In the genomic region with DNA sequence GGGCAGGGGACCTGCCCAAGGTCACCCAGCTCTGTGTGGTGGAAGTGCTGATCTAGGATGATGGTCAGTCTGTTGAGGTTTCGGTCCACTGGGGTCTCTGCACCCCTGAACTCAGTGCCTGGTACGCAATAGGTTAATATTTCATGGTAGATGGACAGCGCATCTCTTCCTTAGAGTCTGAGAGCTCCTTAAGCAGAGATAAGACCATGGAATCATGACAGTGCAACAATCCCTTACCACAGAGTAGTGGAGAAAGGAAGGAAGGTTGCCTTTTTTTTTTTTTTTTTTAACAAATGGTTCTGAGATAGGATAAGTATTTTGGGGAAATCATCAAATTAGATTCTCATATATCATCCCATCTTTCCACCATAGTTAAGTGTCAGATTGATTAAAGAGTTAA, we compare ENCODE assay signal across 30 cellular contexts.
"Had no signal": no experiment of that assay in that cellular context is flagged by ENCODE, and none has a peak within 500 bp of the region (broad histone marks: within the 10 kb centered on the region; RNA-seq: fewer than 3 reads in every experiment).

No MANE protein-coding gene starts in this region.

- H3K27me3 Mint-ChIP-seq: activated CD4-positive, alpha-beta T cell treated with anti-CD3 and anti-CD28 coated beads, Interleukin-2, amount 10 ng/mL, durations not matched to agents 24 days and 14 days; activated CD8-positive, alpha-beta memory T cell treated with anti-CD3 and anti-CD28 coated beads, Interleukin-2, amount 10 ng/mL, durations not matched to agents 7 days and 5 days; activated naive CD4-positive, alpha-beta T cell treated with anti-CD3 and anti-CD28 coated beads, Interleukin-2, amount 50 U/mL, for 24 hours had no signal

- H3K27me3 ChIP-seq: adrenal gland, body of pancreas, colonic mucosa had no signal

- H3K4me3 Mint-ChIP-seq: activated CD4-positive, alpha-beta memory T cell treated with anti-CD3 and anti-CD28 coated beads for 36 hours; activated CD4-positive, alpha-beta T cell treated with anti-CD3 and anti-CD28 coated beads for 36 hours; activated CD4-positive, alpha-beta T cell treated with anti-CD3 and anti-CD28 coated beads, Interleukin-2, amount 10 ng/mL, durations not matched to agents 24 days and 14 days; activated CD8-positive, alpha-beta memory T cell treated with anti-CD3 and anti-CD28 coated beads, Interleukin-2, amount 10 ng/mL, durations not matched to agents 7 days and 5 days; activated CD8-positive, alpha-beta T cell treated with anti-CD3 and anti-CD28 coated beads, Interleukin-2, amount 10 ng/mL, durations not matched to agents 7 days and 5 days; activated naive CD4-positive, alpha-beta T cell treated with anti-CD3 and anti-CD28 coated beads for 36 hours; activated naive CD4-positive, alpha-beta T cell treated with anti-CD3 and anti-CD28 coated beads, Interleukin-2, amount 50 U/mL, for 24 hours; activated naive CD8-positive, alpha-beta T cell treated with anti-CD3 and anti-CD28 coated beads for 36 hours; activated naive CD8-positive, alpha-beta T cell treated with anti-CD3 and anti-CD28 coated beads, Interleukin-2, amount 50 U/mL, for 24 hours; activated T-helper 1 cell treated with anti-CD3 and anti-CD28 coated beads, Interleukin-12 subunit alpha, Interleukin-12 subunit beta, Interleukin-2, Interleukin-4 antibody, amounts not matched to agents 30 ng/mL and 10 ng/mL and 1 ng/mL, durations not matched to agents 14 hours and 24 hours and 36 hours had no signal

- DNase-seq: activated CD4-positive, alpha-beta memory T cell treated with anti-CD3 and anti-CD28 coated beads for 36 hours; activated CD4-positive, alpha-beta T cell treated with anti-CD3 and anti-CD28 coated beads for 36 hours; activated CD4-positive, alpha-beta T cell treated with anti-CD3 and anti-CD28 coated beads, Interleukin-2, amount 10 ng/mL, durations not matched to agents 24 days and 14 days; activated CD4-positive, CD25-positive, alpha-beta regulatory T cell; activated CD4-positive, CD25-positive, alpha-beta regulatory T cell treated with anti-CD3 and anti-CD28 coated beads, Interleukin-2, amount 50 U/mL, for 72 hours; activated CD8-positive, alpha-beta memory T cell treated with anti-CD3 and anti-CD28 coated beads, Interleukin-2, amount 10 ng/mL, durations not matched to agents 7 days and 5 days; activated CD8-positive, alpha-beta memory T cell treated with anti-CD3 and anti-CD28 coated beads, Interleukin-2, amount 50 U/mL, for 4 hours; activated CD8-positive, alpha-beta T cell treated with anti-CD3 and anti-CD28 coated beads, Interleukin-2, amount 10 ng/mL, durations not matched to agents 7 days and 5 days; activated effector memory CD4-positive, alpha-beta T cell treated with anti-CD3 and anti-CD28 coated beads, Interleukin-2, amount 50 U/mL, for 16 hours; activated naive CD4-positive, alpha-beta T cell treated with anti-CD3 and anti-CD28 coated beads for 36 hours; activated naive CD8-positive, alpha-beta T cell treated with anti-CD3 and anti-CD28 coated beads for 36 hours; activated naive CD8-positive, alpha-beta T cell treated with anti-CD3 and anti-CD28 coated beads, Interleukin-2, amount 50 U/mL, for 24 hours; activated T-cell treated with anti-CD3 and anti-CD28 coated beads, Interleukin-2, amount 50 U/mL, for 1 hour; activated T-cell treated with anti-CD3 and anti-CD28 coated beads, Interleukin-2, amount 50 U/mL, for 48 hours; adrenal gland; amygdala; aorta; body of pancreas; central memory CD4-positive, alpha-beta T cell; cerebellar nuclear complex; colonic mucosa; effector CD8-positive, alpha-beta T cell; esophagus squamous epithelium; foreskin melanocyte; T-helper 2 cell had no signal

- H3K4me1 Mint-ChIP-seq: activated CD4-positive, alpha-beta T cell treated with anti-CD3 and anti-CD28 coated beads for 36 hours; activated CD4-positive, alpha-beta T cell treated with anti-CD3 and anti-CD28 coated beads, Interleukin-2, amount 10 ng/mL, durations not matched to agents 24 days and 14 days; activated CD8-positive, alpha-beta memory T cell treated with anti-CD3 and anti-CD28 coated beads, Interleukin-2, amount 10 ng/mL, durations not matched to agents 7 days and 5 days; activated naive CD4-positive, alpha-beta T cell treated with anti-CD3 and anti-CD28 coated beads, Interleukin-2, amount 50 U/mL, for 24 hours; activated naive CD8-positive, alpha-beta T cell treated with anti-CD3 and anti-CD28 coated beads for 36 hours; activated naive CD8-positive, alpha-beta T cell treated with anti-CD3 and anti-CD28 coated beads, Interleukin-2, amount 50 U/mL, for 24 hours had no signal

- ATAC-seq: activated CD4-positive, alpha-beta T cell treated with anti-CD3 and anti-CD28 coated beads for 36 hours; activated CD8-positive, alpha-beta memory T cell treated with anti-CD3 and anti-CD28 coated beads, Interleukin-2, amount 10 ng/mL, durations not matched to agents 7 days and 5 days; activated CD8-positive, alpha-beta T cell treated with anti-CD3 and anti-CD28 coated beads, Interleukin-2, amount 10 ng/mL, durations not matched to agents 7 days and 5 days; activated naive CD8-positive, alpha-beta T cell treated with anti-CD3 and anti-CD28 coated beads, Interleukin-2, amount 50 U/mL, for 24 hours; body of pancreas; gastroesophageal sphincter had no signal

- H3K27ac Mint-ChIP-seq: activated CD4-positive, alpha-beta memory T cell treated with anti-CD3 and anti-CD28 coated beads for 36 hours; activated CD4-positive, alpha-beta T cell treated with anti-CD3 and anti-CD28 coated beads for 36 hours; activated CD4-positive, alpha-beta T cell treated with anti-CD3 and anti-CD28 coated beads, Interleukin-2, amount 10 ng/mL, durations not matched to agents 24 days and 14 days; activated CD8-positive, alpha-beta memory T cell treated with anti-CD3 and anti-CD28 coated beads, Interleukin-2, amount 10 ng/mL, durations not matched to agents 7 days and 5 days; activated CD8-positive, alpha-beta T cell treated with anti-CD3 and anti-CD28 coated beads, Interleukin-2, amount 10 ng/mL, durations not matched to agents 7 days and 5 days; activated naive CD4-positive, alpha-beta T cell treated with anti-CD3 and anti-CD28 coated beads for 36 hours; activated naive CD4-positive, alpha-beta T cell treated with anti-CD3 and anti-CD28 coated beads, Interleukin-2, amount 50 U/mL, for 24 hours; activated naive CD8-positive, alpha-beta T cell treated with anti-CD3 and anti-CD28 coated beads for 36 hours; activated naive CD8-positive, alpha-beta T cell treated with anti-CD3 and anti-CD28 coated beads, Interleukin-2, amount 50 U/mL, for 24 hours; activated T-helper 1 cell treated with anti-CD3 and anti-CD28 coated beads, Interleukin-12 subunit alpha, Interleukin-12 subunit beta, Interleukin-2, Interleukin-4 antibody, amounts not matched to agents 30 ng/mL and 10 ng/mL and 1 ng/mL, durations not matched to agents 14 hours and 24 hours and 36 hours; activated T-helper 2 cell treated with anti-CD3 and anti-CD28 coated beads, Interferon-gamma antibody, Interleukin-2, Interleukin-4, amounts not matched to agents 10 μg/mL and 5 μg/mL and 100 μg/mL, durations not matched to agents 14 hours and 24 hours and 36 hours had no signal

- H3K27ac ChIP-seq: adrenal gland, body of pancreas, colonic mucosa, epithelial cell of prostate, esophagus squamous epithelium, gastroesophageal sphincter had no signal

- H3K36me3 Mint-ChIP-seq: activated CD4-positive, alpha-beta memory T cell treated with anti-CD3 and anti-CD28 coated beads for 36 hours; activated CD8-positive, alpha-beta memory T cell treated with anti-CD3 and anti-CD28 coated beads, Interleukin-2, amount 10 ng/mL, durations not matched to agents 7 days and 5 days; activated naive CD8-positive, alpha-beta T cell treated with anti-CD3 and anti-CD28 coated beads for 36 hours had no signal

- H3K4me1 ChIP-seq: adrenal gland, body of pancreas, colonic mucosa, esophagus squamous epithelium, gastroesophageal sphincter had no signal
